In the genomic region with DNA sequence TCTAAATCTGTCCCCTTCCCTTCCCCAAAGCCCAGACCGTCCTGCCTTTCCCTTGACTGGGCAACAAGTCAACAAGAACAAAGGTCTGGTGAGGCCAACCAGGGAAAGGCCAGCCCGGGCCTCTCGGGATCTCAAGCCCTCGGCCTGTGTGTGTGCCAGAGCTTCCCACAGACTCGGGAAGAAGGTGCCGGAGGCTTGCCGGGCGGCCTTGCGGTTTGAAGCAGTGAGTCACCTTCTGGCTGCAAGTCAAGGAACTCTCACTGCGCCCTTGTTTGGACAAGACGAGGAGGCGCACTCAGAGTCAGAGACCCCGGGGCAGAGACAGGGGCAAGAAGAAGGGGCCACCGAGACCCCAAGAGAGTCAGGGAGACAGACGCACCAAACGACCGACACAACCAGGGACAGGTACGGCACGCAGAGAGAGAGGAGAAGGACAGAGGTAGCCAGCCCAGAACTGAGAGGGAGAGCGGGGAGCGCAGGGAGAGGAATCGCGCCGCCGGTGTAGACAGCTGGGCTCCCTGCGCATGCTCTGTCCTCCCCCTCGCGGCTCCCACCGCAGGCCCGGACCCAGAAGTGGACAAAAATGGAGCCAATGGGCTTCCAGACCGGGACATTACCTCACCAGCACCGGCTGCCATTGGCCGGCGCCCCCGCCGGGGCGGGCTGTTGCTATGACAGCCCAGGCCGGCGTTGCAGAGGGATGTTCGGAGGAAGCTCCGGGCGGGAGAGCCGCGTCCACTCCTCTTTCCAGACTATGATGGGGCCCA, we compare ENCODE assay signal across 1 cellular context.
TF ChIP-seq lines count a peak whose summit lies in the region.

No MANE protein-coding gene starts in this region.

TF ChIP-seq in HepG2, 621 proteins besides CTCF, POLR2A, EP300 and RAD21 (continued from another document and continues in another):
- TF ChIP-seq, protein P1, sequence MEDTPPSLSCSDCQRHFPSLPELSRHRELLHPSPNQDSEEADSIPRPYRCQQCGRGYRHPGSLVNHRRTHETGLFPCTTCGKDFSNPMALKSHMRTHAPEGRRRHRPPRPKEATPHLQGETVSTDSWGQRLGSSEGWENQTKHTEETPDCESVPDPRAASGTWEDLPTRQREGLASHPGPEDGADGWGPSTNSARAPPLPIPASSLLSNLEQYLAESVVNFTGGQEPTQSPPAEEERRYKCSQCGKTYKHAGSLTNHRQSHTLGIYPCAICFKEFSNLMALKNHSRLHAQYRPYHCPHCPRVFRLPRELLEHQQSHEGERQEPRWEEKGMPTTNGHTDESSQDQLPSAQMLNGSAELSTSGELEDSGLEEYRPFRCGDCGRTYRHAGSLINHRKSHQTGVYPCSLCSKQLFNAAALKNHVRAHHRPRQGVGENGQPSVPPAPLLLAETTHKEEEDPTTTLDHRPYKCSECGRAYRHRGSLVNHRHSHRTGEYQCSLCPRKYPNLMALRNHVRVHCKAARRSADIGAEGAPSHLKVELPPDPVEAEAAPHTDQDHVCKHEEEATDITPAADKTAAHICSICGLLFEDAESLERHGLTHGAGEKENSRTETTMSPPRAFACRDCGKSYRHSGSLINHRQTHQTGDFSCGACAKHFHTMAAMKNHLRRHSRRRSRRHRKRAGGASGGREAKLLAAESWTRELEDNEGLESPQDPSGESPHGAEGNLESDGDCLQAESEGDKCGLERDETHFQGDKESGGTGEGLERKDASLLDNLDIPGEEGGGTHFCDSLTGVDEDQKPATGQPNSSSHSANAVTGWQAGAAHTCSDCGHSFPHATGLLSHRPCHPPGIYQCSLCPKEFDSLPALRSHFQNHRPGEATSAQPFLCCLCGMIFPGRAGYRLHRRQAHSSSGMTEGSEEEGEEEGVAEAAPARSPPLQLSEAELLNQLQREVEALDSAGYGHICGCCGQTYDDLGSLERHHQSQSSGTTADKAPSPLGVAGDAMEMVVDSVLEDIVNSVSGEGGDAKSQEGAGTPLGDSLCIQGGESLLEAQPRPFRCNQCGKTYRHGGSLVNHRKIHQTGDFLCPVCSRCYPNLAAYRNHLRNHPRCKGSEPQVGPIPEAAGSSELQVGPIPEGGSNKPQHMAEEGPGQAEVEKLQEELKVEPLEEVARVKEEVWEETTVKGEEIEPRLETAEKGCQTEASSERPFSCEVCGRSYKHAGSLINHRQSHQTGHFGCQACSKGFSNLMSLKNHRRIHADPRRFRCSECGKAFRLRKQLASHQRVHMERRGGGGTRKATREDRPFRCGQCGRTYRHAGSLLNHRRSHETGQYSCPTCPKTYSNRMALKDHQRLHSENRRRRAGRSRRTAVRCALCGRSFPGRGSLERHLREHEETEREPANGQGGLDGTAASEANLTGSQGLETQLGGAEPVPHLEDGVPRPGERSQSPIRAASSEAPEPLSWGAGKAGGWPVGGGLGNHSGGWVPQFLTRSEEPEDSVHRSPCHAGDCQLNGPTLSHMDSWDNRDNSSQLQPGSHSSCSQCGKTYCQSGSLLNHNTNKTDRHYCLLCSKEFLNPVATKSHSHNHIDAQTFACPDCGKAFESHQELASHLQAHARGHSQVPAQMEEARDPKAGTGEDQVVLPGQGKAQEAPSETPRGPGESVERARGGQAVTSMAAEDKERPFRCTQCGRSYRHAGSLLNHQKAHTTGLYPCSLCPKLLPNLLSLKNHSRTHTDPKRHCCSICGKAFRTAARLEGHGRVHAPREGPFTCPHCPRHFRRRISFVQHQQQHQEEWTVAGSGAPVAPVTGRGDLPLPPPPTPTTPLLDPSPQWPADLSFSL (CRISPR knock-in tag; IDR thresholded peaks at IDR 0.05): no peak
- TF ChIP-seq BORCS8-MEF2B (CRISPR knock-in tag; IDR thresholded peaks at IDR 0.05): no peak
- no peak for TF ChIP-seq ZNF225 (CRISPR knock-in tag; IDR thresholded peaks at IDR 0.05)
- TF ChIP-seq MED1 (CRISPR knock-in tag; IDR thresholded peaks at IDR 0.05): no peak
- TF ChIP-seq FOXA1 (IDR thresholded peaks at IDR 0.05): no peak
- TF ChIP-seq FOXA1 (CRISPR knock-in tag; IDR thresholded peaks at IDR 0.05): no peak
- TF ChIP-seq ZNF501 (CRISPR knock-in tag; IDR thresholded peaks at IDR 0.05): peak; percentile 66; the same call in 1 of the 2 replicates
- no peak for TF ChIP-seq NFKBIZ (CRISPR knock-in tag; IDR thresholded peaks at IDR 0.05)
- no peak for TF ChIP-seq MBNL3 (CRISPR knock-in tag; conservative IDR thresholded peaks at IDR 0.05)
- TF ChIP-seq, protein P2, sequence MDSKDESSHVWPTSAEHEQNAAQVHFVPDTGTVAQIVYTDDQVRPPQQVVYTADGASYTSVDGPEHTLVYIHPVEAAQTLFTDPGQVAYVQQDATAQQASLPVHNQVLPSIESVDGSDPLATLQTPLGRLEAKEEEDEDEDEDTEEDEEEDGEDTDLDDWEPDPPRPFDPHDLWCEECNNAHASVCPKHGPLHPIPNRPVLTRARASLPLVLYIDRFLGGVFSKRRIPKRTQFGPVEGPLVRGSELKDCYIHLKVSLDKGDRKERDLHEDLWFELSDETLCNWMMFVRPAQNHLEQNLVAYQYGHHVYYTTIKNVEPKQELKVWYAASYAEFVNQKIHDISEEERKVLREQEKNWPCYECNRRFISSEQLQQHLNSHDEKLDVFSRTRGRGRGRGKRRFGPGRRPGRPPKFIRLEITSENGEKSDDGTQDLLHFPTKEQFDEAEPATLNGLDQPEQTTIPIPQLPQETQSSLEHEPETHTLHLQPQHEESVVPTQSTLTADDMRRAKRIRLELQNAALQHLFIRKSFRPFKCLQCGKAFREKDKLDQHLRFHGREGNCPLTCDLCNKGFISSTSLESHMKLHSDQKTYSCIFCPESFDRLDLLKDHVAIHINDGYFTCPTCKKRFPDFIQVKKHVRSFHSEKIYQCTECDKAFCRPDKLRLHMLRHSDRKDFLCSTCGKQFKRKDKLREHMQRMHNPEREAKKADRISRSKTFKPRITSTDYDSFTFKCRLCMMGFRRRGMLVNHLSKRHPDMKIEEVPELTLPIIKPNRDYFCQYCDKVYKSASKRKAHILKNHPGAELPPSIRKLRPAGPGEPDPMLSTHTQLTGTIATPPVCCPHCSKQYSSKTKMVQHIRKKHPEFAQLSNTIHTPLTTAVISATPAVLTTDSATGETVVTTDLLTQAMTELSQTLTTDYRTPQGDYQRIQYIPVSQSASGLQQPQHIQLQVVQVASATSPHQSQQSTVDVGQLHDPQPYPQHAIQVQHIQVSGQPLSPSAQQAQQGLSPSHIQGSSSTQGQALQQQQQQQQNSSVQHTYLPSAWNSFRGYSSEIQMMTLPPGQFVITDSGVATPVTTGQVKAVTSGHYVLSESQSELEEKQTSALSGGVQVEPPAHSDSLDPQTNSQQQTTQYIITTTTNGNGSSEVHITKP (CRISPR knock-in tag; IDR thresholded peaks at IDR 0.05; ENCODE audit: low read depth): no peak; the same call in 1 of the 2 replicates
- TF ChIP-seq, protein P3, sequence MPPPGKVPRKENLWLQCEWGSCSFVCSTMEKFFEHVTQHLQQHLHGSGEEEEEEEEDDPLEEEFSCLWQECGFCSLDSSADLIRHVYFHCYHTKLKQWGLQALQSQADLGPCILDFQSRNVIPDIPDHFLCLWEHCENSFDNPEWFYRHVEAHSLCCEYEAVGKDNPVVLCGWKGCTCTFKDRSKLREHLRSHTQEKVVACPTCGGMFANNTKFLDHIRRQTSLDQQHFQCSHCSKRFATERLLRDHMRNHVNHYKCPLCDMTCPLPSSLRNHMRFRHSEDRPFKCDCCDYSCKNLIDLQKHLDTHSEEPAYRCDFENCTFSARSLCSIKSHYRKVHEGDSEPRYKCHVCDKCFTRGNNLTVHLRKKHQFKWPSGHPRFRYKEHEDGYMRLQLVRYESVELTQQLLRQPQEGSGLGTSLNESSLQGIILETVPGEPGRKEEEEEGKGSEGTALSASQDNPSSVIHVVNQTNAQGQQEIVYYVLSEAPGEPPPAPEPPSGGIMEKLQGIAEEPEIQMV (CRISPR knock-in tag; IDR thresholded peaks at IDR 0.05; ENCODE audit: low read depth): 0 out of 2 replicates have a peak, but pooled peaks have one; percentile 57
- TF ChIP-seq FOXP1 (IDR thresholded peaks at IDR 0.05): no peak
- no peak for TF ChIP-seq FOXP1 (CRISPR knock-in tag; IDR thresholded peaks at IDR 0.05)
- no peak for TF ChIP-seq IKZF1 (IDR thresholded peaks at IDR 0.05)
- TF ChIP-seq, protein P4, sequence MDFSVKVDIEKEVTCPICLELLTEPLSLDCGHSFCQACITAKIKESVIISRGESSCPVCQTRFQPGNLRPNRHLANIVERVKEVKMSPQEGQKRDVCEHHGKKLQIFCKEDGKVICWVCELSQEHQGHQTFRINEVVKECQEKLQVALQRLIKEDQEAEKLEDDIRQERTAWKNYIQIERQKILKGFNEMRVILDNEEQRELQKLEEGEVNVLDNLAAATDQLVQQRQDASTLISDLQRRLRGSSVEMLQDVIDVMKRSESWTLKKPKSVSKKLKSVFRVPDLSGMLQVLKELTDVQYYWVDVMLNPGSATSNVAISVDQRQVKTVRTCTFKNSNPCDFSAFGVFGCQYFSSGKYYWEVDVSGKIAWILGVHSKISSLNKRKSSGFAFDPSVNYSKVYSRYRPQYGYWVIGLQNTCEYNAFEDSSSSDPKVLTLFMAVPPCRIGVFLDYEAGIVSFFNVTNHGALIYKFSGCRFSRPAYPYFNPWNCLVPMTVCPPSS (IDR thresholded peaks at IDR 0.05): no peak
- no peak for TF ChIP-seq SMARCE1 (IDR thresholded peaks at IDR 0.05; ENCODE audit: borderline replicate concordance)
- TF ChIP-seq ZEB1 (IDR thresholded peaks at IDR 0.05; ENCODE audit: insufficient replicate concordance, low read depth): no peak
- no peak for TF ChIP-seq ETV6 (CRISPR knock-in tag; conservative IDR thresholded peaks at IDR 0.05)
- peak; percentile 72 for TF ChIP-seq ATF7 (IDR thresholded peaks at IDR 0.05)
- peak; percentile 96 for TF ChIP-seq ATF7 (CRISPR knock-in tag; IDR thresholded peaks at IDR 0.05)
- TF ChIP-seq ZC3H13 (CRISPR knock-in tag; IDR thresholded peaks at IDR 0.05): no peak
- no peak for TF ChIP-seq RORA (CRISPR knock-in tag; IDR thresholded peaks at IDR 0.05)
- TF ChIP-seq, protein P5, sequence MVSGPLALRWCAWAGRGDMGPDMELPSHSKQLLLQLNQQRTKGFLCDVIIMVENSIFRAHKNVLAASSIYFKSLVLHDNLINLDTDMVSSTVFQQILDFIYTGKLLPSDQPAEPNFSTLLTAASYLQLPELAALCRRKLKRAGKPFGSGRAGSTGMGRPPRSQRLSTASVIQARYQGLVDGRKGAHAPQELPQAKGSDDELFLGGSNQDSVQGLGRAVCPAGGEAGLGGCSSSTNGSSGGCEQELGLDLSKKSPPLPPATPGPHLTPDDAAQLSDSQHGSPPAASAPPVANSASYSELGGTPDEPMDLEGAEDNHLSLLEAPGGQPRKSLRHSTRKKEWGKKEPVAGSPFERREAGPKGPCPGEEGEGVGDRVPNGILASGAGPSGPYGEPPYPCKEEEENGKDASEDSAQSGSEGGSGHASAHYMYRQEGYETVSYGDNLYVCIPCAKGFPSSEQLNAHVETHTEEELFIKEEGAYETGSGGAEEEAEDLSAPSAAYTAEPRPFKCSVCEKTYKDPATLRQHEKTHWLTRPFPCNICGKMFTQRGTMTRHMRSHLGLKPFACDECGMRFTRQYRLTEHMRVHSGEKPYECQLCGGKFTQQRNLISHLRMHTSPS (CRISPR knock-in tag; IDR thresholded peaks at IDR 0.05; ENCODE audit: low read depth): no peak
- TF ChIP-seq, protein P6, sequence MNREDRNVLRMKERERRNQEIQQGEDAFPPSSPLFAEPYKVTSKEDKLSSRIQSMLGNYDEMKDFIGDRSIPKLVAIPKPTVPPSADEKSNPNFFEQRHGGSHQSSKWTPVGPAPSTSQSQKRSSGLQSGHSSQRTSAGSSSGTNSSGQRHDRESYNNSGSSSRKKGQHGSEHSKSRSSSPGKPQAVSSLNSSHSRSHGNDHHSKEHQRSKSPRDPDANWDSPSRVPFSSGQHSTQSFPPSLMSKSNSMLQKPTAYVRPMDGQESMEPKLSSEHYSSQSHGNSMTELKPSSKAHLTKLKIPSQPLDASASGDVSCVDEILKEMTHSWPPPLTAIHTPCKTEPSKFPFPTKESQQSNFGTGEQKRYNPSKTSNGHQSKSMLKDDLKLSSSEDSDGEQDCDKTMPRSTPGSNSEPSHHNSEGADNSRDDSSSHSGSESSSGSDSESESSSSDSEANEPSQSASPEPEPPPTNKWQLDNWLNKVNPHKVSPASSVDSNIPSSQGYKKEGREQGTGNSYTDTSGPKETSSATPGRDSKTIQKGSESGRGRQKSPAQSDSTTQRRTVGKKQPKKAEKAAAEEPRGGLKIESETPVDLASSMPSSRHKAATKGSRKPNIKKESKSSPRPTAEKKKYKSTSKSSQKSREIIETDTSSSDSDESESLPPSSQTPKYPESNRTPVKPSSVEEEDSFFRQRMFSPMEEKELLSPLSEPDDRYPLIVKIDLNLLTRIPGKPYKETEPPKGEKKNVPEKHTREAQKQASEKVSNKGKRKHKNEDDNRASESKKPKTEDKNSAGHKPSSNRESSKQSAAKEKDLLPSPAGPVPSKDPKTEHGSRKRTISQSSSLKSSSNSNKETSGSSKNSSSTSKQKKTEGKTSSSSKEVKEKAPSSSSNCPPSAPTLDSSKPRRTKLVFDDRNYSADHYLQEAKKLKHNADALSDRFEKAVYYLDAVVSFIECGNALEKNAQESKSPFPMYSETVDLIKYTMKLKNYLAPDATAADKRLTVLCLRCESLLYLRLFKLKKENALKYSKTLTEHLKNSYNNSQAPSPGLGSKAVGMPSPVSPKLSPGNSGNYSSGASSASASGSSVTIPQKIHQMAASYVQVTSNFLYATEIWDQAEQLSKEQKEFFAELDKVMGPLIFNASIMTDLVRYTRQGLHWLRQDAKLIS (CRISPR knock-in tag; IDR thresholded peaks at IDR 0.05): no peak
- TF ChIP-seq ATRX (CRISPR knock-in tag; IDR thresholded peaks at IDR 0.05; ENCODE audit: borderline replicate concordance): no peak
- TF ChIP-seq ZC3H4 (CRISPR knock-in tag; IDR thresholded peaks at IDR 0.05; ENCODE audit: borderline replicate concordance): no peak
- TF ChIP-seq, protein P7, sequence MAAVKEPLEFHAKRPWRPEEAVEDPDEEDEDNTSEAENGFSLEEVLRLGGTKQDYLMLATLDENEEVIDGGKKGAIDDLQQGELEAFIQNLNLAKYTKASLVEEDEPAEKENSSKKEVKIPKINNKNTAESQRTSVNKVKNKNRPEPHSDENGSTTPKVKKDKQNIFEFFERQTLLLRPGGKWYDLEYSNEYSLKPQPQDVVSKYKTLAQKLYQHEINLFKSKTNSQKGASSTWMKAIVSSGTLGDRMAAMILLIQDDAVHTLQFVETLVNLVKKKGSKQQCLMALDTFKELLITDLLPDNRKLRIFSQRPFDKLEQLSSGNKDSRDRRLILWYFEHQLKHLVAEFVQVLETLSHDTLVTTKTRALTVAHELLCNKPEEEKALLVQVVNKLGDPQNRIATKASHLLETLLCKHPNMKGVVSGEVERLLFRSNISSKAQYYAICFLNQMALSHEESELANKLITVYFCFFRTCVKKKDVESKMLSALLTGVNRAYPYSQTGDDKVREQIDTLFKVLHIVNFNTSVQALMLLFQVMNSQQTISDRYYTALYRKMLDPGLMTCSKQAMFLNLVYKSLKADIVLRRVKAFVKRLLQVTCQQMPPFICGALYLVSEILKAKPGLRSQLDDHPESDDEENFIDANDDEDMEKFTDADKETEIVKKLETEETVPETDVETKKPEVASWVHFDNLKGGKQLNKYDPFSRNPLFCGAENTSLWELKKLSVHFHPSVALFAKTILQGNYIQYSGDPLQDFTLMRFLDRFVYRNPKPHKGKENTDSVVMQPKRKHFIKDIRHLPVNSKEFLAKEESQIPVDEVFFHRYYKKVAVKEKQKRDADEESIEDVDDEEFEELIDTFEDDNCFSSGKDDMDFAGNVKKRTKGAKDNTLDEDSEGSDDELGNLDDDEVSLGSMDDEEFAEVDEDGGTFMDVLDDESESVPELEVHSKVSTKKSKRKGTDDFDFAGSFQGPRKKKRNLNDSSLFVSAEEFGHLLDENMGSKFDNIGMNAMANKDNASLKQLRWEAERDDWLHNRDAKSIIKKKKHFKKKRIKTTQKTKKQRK (IDR thresholded peaks at IDR 0.05; ENCODE audit: low read length): no peak
